Comparison of ENCODE assay signal across 1 cellular context in genomic region chr10:49605939-49606509, GRCh38.
TF ChIP-seq lines count a peak whose summit lies in the region.

No MANE protein-coding gene starts in this region.

TF ChIP-seq in HepG2, 621 proteins besides CTCF, POLR2A, EP300 and RAD21 (continued from another document):
- no peak for TF ChIP-seq HINFP (CRISPR knock-in tag; IDR thresholded peaks at IDR 0.05; ENCODE audit: low read depth)
